ENCODE assay signal across 11 cellular contexts in genomic region chr3:32413845-32414526, GRCh38. TPM values are rescaled to one million over a fixed set of nuclear protein-coding genes. Genes with fewer than 3 reads are reported as not detected.
DNase-seq lines count a peak whose midpoint lies in the region; ATAC-seq and TF ChIP-seq lines count a peak whose summit lies in the region.
"Had no signal": no experiment of that assay in that cellular context is flagged by ENCODE, and none has a peak within 500 bp of the region (broad histone marks: within the 10 kb centered on the region; RNA-seq: fewer than 3 reads in every experiment).

No MANE protein-coding gene starts in this region.

- no peaks in the 10 kb centered on the region for H3K36me3 ChIP-seq in WERI-Rb-1
- H3K36me3 ChIP-seq in thymus (ENCODE audit: control insufficient read depth, insufficient read depth), result peaks cover 3% of the 10 kb centered on the region
- H3K36me3 ChIP-seq: thyroid gland had no signal

- H3K9me3 ChIP-seq in right cardiac atrium (ENCODE audit: control insufficient read depth, low read length), result no peaks in the 10 kb centered on the region
- no peaks in the 10 kb centered on the region for H3K9me3 ChIP-seq in WERI-Rb-1 (ENCODE audit: severe bottlenecking)
- no peaks in the 10 kb centered on the region for H3K9me3 ChIP-seq in thymus (ENCODE audit: control insufficient read depth)
- H3K9me3 ChIP-seq: thyroid gland had no signal

- H3K27ac ChIP-seq in right cardiac atrium (ENCODE audit: low read length) (peak overlapping the region; percentile 58), WERI-Rb-1 (peak overlapping the region; percentile 70), epithelial cell of prostate (peak overlapping the region; percentile 79), thymus (ENCODE audit: low read depth) (peak overlapping the region; percentile 78)
- H3K27ac ChIP-seq: C4-2B had no signal

- intact Hi-C loops in right cardiac atrium (cut with DNase I), result no loop called here
- intact Hi-C loops in Right ventricle myocardium superior (cut with DNase I), result no loop called here

- H3K4me3 ChIP-seq in right cardiac atrium (ENCODE audit: low read length) (no peak overlapping the region), WERI-Rb-1 (ENCODE audit: low read depth, low read length) (no peak overlapping the region), thymus (ENCODE audit: low read length) (no peak overlapping the region)
- H3K4me3 ChIP-seq: thyroid gland had no signal

- ATAC-seq in right cardiac atrium, result no peak
- no peak for ATAC-seq in Right ventricle myocardium superior (ENCODE audit: poor library complexity)
- ATAC-seq in HG02870 (IDR thresholded peaks at IDR 0.05; ENCODE audit: unreplicated experiment), result no peak
- ATAC-seq in HG03097 (IDR thresholded peaks at IDR 0.05; ENCODE audit: low FRiP score, unreplicated experiment), result no peak

- peaks cover 10% of the 10 kb centered on the region for H3K4me1 ChIP-seq in right cardiac atrium (ENCODE audit: control insufficient read depth, insufficient read depth, low read length)
- H3K4me1 ChIP-seq in thymus (ENCODE audit: control insufficient read depth, insufficient read depth, low read length), result peaks cover 36% of the 10 kb centered on the region

- H3K27me3 ChIP-seq in right cardiac atrium (ENCODE audit: control insufficient read depth, insufficient read depth) (no peaks in the 10 kb centered on the region), WERI-Rb-1 (ENCODE audit: insufficient read depth, low read depth, severe bottlenecking) (no peaks in the 10 kb centered on the region), thymus (ENCODE audit: control insufficient read depth, insufficient read depth) (no peaks in the 10 kb centered on the region)
- H3K27me3 ChIP-seq: thyroid gland had no signal

- no peak for DNase-seq in right cardiac atrium
- DNase-seq in Right ventricle myocardium superior, result no peak
- peak; percentile 36 for DNase-seq in WERI-Rb-1
- DNase-seq in epithelial cell of prostate (ENCODE audit: low read depth, low spot score), result no peak
- DNase-seq in kidney glomerular epithelial cell (lab: John Stamatoyannopoulos, UW), result no peak
- DNase-seq: kidney had no signal

- no peak for TF ChIP-seq CTCF in WERI-Rb-1 (IDR thresholded peaks at IDR 0.05; ENCODE audit: low read depth, low read length)

- WGBS in right cardiac atrium, result 69% methylated on average over 10 of the region's 10 CpGs
- 89% methylated on average over 10 of the region's 10 CpGs for WGBS in thymus

RNA-seq across cellular contexts. Expression of gene CMTM7, which starts 22.3 kb away (rescaled TPM):
- total RNA-seq in right cardiac atrium (1 to 10 TPM; 5.7 to 8.4 (median 6.7) TPM), Right ventricle myocardium superior (2.7 TPM)
- polyA plus RNA-seq in right cardiac atrium (4.8 TPM), thymus (45.7 TPM)
